12 cellular contexts compared by ENCODE assay signal in the genomic region with DNA sequence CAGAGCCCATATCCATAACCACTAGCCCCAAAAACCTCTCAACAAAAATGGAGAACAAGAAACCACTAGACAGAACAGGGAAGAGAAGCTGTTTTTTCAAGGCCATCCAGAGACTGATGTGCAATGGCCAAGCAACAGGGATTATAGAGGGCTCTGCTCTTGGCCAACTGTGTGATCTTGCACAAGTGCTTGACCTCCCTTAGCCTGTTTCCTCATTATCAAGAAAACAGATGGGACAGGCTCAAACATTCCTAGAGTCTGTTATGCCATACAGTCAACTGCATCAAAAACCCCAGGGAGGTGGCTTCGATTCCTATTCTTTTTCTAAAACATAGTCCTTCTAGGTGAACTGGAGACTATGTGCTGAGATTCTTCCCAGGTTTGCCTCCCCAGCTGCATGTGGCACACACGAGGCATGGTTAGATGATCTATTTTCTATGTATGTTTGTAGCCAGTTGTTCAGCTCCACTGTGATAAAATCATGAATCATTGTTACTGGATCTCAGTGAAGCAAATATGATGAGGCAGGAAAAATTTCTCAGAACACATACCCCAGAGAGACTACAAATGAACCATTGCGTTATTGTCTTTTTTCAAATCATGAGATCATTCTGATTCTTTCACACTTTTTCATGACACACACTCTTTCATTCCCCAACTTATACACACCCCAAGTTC.
DNase-seq lines count a peak whose midpoint lies in the region; ATAC-seq and TF ChIP-seq lines count a peak whose summit lies in the region.
"Had no signal": no experiment of that assay in that cellular context is flagged by ENCODE, and none has a peak within 500 bp of the region (broad histone marks: within the 10 kb centered on the region; RNA-seq: fewer than 3 reads in every experiment).

No MANE protein-coding gene starts in this region.

- no peaks in the 10 kb centered on the region for H3K36me3 Mint-ChIP-seq in stimulated activated memory B cell treated with anti-CD40 and anti-IgM and Interleukin-4, amounts not matched to agents 10 μg/mL and 1 μg/mL and 100 μg/mL, for 72 hours
- H3K36me3 Mint-ChIP-seq in natural killer cell treated with Interleukin-12 subunit alpha and Interleukin-12 subunit beta and Interleukin-15 and Interleukin-18, amount 100 ng/mL, for 72 hours: no peaks in the 10 kb centered on the region

- H3K36me3 ChIP-seq in brain microvascular endothelial cell (replicated peaks) (no peaks in the 10 kb centered on the region), hepatocyte (replicated peaks; ENCODE audit: insufficient read depth, low read depth) (no peaks in the 10 kb centered on the region)

- H3K4me3 Mint-ChIP-seq in stimulated activated memory B cell treated with anti-CD40 and anti-IgM and Interleukin-4, amounts not matched to agents 10 μg/mL and 1 μg/mL and 100 μg/mL, for 72 hours: no peak overlapping the region
- no peak overlapping the region for H3K4me3 Mint-ChIP-seq in natural killer cell treated with Interleukin-12 subunit alpha and Interleukin-12 subunit beta and Interleukin-15 and Interleukin-18, amount 100 ng/mL, for 72 hours
- H3K4me3 Mint-ChIP-seq: activated CD4-positive, alpha-beta memory T cell treated with anti-CD3 and anti-CD28 coated beads, Interleukin-2, amount 10 ng/mL, durations not matched to agents 7 days and 5 days had no signal

- no peak overlapping the region for H3K4me2 ChIP-seq in hepatocyte

- no peaks in the 10 kb centered on the region for H3K27me3 Mint-ChIP-seq in stimulated activated memory B cell treated with anti-CD40 and anti-IgM and Interleukin-4, amounts not matched to agents 10 μg/mL and 1 μg/mL and 100 μg/mL, for 72 hours
- peaks cover 0 to 3% of the 10 kb centered on the region in 2 donors for H3K27me3 Mint-ChIP-seq in natural killer cell treated with Interleukin-12 subunit alpha and Interleukin-12 subunit beta and Interleukin-15 and Interleukin-18, amount 100 ng/mL, for 72 hours
- H3K27me3 Mint-ChIP-seq: activated CD4-positive, alpha-beta memory T cell treated with anti-CD3 and anti-CD28 coated beads, Interleukin-2, amount 10 ng/mL, durations not matched to agents 7 days and 5 days had no signal

- H3K4me3 ChIP-seq in brain microvascular endothelial cell (ENCODE audit: low read depth, low read length): no peak overlapping the region
- no peak overlapping the region for H3K4me3 ChIP-seq in hepatocyte

- ATAC-seq in stimulated activated memory B cell treated with anti-CD40 and anti-IgM and Interleukin-4, amounts not matched to agents 10 μg/mL and 1 μg/mL and 100 μg/mL, for 72 hours: no peak
- ATAC-seq in HG02970 (IDR thresholded peaks at IDR 0.05; ENCODE audit: low FRiP score, unreplicated experiment): no peak
- no peak for ATAC-seq in natural killer cell treated with Interleukin-12 subunit alpha and Interleukin-12 subunit beta and Interleukin-15 and Interleukin-18, amount 100 ng/mL, for 72 hours

- H3K27me3 ChIP-seq in brain microvascular endothelial cell (replicated peaks): no peaks in the 10 kb centered on the region
- H3K27me3 ChIP-seq in hepatocyte: no peaks in the 10 kb centered on the region

- in situ Hi-C loops in brain microvascular endothelial cell (cut with HindIII; ENCODE audit: low pct_ligation_motif_present, low sequenced_read_pairs): no loop called here

- H3K27ac Mint-ChIP-seq in stimulated activated memory B cell treated with anti-CD40 and anti-IgM and Interleukin-4, amounts not matched to agents 10 μg/mL and 1 μg/mL and 100 μg/mL, for 72 hours: peak overlapping the region; percentile 72
- no peak overlapping the region for H3K27ac Mint-ChIP-seq in natural killer cell treated with Interleukin-12 subunit alpha and Interleukin-12 subunit beta and Interleukin-15 and Interleukin-18, amount 100 ng/mL, for 72 hours
- H3K27ac Mint-ChIP-seq: activated CD4-positive, alpha-beta memory T cell treated with anti-CD3 and anti-CD28 coated beads, Interleukin-2, amount 10 ng/mL, durations not matched to agents 7 days and 5 days had no signal

- no peak for TF ChIP-seq CTCF in brain microvascular endothelial cell (IDR thresholded peaks at IDR 0.05; ENCODE audit: low read depth, low read length, missing control alignments)
- no peak for TF ChIP-seq CTCF in hepatocyte (IDR thresholded peaks at IDR 0.05; ENCODE audit: poor library complexity)

- peaks cover 14% of the 10 kb centered on the region for H3K4me1 ChIP-seq in hepatocyte (ENCODE audit: insufficient read depth)

- H4K20me1 ChIP-seq in hepatocyte (ENCODE audit: insufficient read depth, poor library complexity, severe bottlenecking): no peaks in the 10 kb centered on the region

- no peaks in the 10 kb centered on the region for H3K79me2 ChIP-seq in hepatocyte

- no peaks in the 10 kb centered on the region for H3K9me3 ChIP-seq in hepatocyte (ENCODE audit: low read depth)

- no peak overlapping the region for H2AFZ ChIP-seq in hepatocyte

- peaks cover 62% of the 10 kb centered on the region for H3K4me1 Mint-ChIP-seq in stimulated activated memory B cell treated with anti-CD40 and anti-IgM and Interleukin-4, amounts not matched to agents 10 μg/mL and 1 μg/mL and 100 μg/mL, for 72 hours
- H3K4me1 Mint-ChIP-seq in natural killer cell treated with Interleukin-12 subunit alpha and Interleukin-12 subunit beta and Interleukin-15 and Interleukin-18, amount 100 ng/mL, for 72 hours (ENCODE audit: low read depth in 2 of 2): peaks cover 7 to 9% of the 10 kb centered on the region in 2 donors

- WGBS in hepatocyte (ENCODE audit: low lambda C conversion rate, missing lambda C conversion rate): 89% methylated on average over 3 of the region's 3 CpGs

- H3K27ac ChIP-seq in brain microvascular endothelial cell (no peak overlapping the region), hepatocyte (peak overlapping the region; percentile 51)

- no peaks in the 10 kb centered on the region for H3K9me2 ChIP-seq in hepatocyte (replicated peaks; ENCODE audit: insufficient read depth)

- DNase-seq in HuH-7 (ENCODE audit: low spot score) (peak; percentile 23), brain microvascular endothelial cell (peak; percentile 40), hepatocyte (ENCODE audit: low spot score) (no peak), GDM1 (lab: John Stamatoyannopoulos, UW) (no peak)
- DNase-seq in natural killer cell treated with Interleukin-12 subunit alpha and Interleukin-12 subunit beta and Interleukin-15 and Interleukin-18, amount 100 ng/mL, for 72 hours (ENCODE audit: low spot score): no peak
- DNase-seq in stimulated activated CD4-positive, alpha-beta T cell treated with anti-CD3 and anti-CD28 coated beads, Interleukin-1b, Interleukin-23, amount 100 ng/mL, for 48 hours: no peak
- DNase-seq: activated CD4-positive, alpha-beta memory T cell treated with anti-CD3 and anti-CD28 coated beads, Interleukin-2, amount 10 ng/mL, durations not matched to agents 7 days and 5 days; amygdala; small intestine; stimulated activated CD8-positive, alpha-beta memory T cell treated with anti-CD3 and anti-CD28 coated beads, Interleukin-4, amount 100 ng/mL, for 48 hours had no signal

- H3K9me3 Mint-ChIP-seq in stimulated activated memory B cell treated with anti-CD40 and anti-IgM and Interleukin-4, amounts not matched to agents 10 μg/mL and 1 μg/mL and 100 μg/mL, for 72 hours: no peaks in the 10 kb centered on the region
- no peaks in the 10 kb centered on the region for H3K9me3 Mint-ChIP-seq in natural killer cell treated with Interleukin-12 subunit alpha and Interleukin-12 subunit beta and Interleukin-15 and Interleukin-18, amount 100 ng/mL, for 72 hours

Comparison
In these comparisons a context has a peak if more than half of its experiments do, and no peak if none do; other contexts are left out.
1. DNase-seq: peak in HuH-7 (single experiment) and brain microvascular endothelial cell (single experiment); none in hepatocyte (single experiment), natural killer cell treated with Interleukin-12 subunit alpha and Interleukin-12 subunit beta and Interleukin-15 and Interleukin-18, amount 100 ng/mL, for 72 hours (single experiment), GDM1 (single experiment) and stimulated activated CD4-positive, alpha-beta T cell treated with anti-CD3 and anti-CD28 coated beads, Interleukin-1b, Interleukin-23, amount 100 ng/mL, for 48 hours (single experiment).